1 cellular context compared by ENCODE assay signal in the genomic region with DNA sequence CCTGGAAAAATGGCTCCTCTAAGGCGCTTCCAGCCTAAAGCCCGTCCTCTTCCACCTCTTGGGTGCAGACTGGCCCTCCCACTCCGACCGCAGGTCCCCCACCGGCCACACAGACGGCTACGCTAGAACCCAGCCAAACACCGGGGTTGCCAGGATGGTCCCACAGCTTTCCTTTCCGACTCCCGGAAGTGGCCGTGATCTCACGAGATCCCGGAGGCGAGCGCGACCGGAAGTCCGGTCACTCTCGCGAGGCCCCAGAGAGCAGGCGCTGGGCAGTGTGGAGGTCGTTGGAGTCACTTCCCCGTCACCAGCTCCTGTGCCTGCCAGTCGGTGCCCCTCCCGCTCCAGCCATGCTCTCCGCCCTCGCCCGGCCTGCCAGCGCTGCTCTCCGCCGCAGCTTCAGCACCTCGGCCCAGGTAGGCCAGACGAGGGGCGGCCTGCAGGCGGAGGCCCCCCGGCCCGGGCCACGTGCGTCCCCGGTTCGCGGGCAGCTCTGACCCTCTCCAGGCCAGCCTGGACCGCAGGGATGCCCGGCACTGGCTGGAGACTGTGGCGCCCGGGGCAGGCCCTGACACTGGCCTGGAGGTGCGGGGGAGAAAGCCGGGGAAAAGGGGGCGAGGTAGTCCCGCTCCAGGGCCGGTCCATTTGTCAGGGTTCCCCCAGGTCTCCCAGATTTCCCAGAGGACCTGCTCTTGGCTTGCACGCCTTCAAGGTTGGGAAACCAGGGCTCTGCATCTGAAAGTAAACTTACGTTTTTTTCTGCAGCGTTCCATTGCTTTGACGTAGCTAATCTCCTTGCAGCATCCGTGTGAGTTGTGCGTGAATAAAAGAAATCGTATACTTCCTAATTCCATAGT.
TF ChIP-seq lines count a peak whose summit lies in the region.

A gene with protein sequence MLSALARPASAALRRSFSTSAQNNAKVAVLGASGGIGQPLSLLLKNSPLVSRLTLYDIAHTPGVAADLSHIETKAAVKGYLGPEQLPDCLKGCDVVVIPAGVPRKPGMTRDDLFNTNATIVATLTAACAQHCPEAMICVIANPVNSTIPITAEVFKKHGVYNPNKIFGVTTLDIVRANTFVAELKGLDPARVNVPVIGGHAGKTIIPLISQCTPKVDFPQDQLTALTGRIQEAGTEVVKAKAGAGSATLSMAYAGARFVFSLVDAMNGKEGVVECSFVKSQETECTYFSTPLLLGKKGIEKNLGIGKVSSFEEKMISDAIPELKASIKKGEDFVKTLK (plus strand): TSS at position 296 of the 857 bp plus-strand sequence. CDS start 55 bp downstream, at position 351.
Gene STYXL1 (minus strand): TSS at position 190 of the 857 bp plus-strand sequence. CDS start 17,477 bp downstream, outside the sequence.

TF ChIP-seq in GM12878, 131 proteins besides CTCF, POLR2A, EP300 and RAD21 (continued from another document and continues in another):
- TF ChIP-seq REST (IDR thresholded peaks at IDR 0.05; ENCODE audit: low read depth, low read length) (peak; percentile 33; the same call in 1 of the 2 replicates), PAX5 (IDR thresholded peaks at IDR 0.05; ENCODE audit: borderline replicate concordance, low read depth, low read length) (peak; percentile 30; the same call in 1 of the 2 replicates), E4F1 (IDR thresholded peaks at IDR 0.05; ENCODE audit: borderline replicate concordance, partially characterized antibody) (peak; percentile 95), BCL11A (IDR thresholded peaks at IDR 0.05; ENCODE audit: low read depth, low read length) (no peak), ZBED1 (IDR thresholded peaks at IDR 0.05; ENCODE audit: borderline replicate concordance) (no peak), LARP7 (IDR thresholded peaks at IDR 0.05) (peak; percentile 58), SKIL (IDR thresholded peaks at IDR 0.05; ENCODE audit: low read depth, poor library complexity, severe bottlenecking) (no peak), EGR1 (IDR thresholded peaks at IDR 0.05; ENCODE audit: borderline replicate concordance in 1 of 2, low read depth in 2 of 2, low read length in 2 of 2) (no peak), KDM1A (IDR thresholded peaks at IDR 0.05; ENCODE audit: borderline replicate concordance) (no peak), EZH2 (IDR thresholded peaks at IDR 0.05; ENCODE audit: borderline replicate concordance, control insufficient read depth, low read depth, low read length) (no peak), ESRRA (IDR thresholded peaks at IDR 0.05; ENCODE audit: low read length) (peak; percentile 56; the same call in 1 of the 2 replicates), FOS (IDR thresholded peaks at IDR 0.05; ENCODE audit: borderline replicate concordance, extremely low read depth, insufficient read length) (no peak), IRF4 (IDR thresholded peaks at IDR 0.05; ENCODE audit: low read depth, low read length) (no peak), ZNF622 (IDR thresholded peaks at IDR 0.05) (no peak), MEF2B (IDR thresholded peaks at IDR 0.05; ENCODE audit: partially characterized antibody, poor library complexity, severe bottlenecking) (no peak), BMI1 (IDR thresholded peaks at IDR 0.05; ENCODE audit: borderline replicate concordance) (no peak), E2F8 (IDR thresholded peaks at IDR 0.05; ENCODE audit: low read depth, partially characterized antibody) (peak; percentile 66), CHD4 (IDR thresholded peaks at IDR 0.05) (no peak), FOXK2 (IDR thresholded peaks at IDR 0.05) (no peak), ZZZ3 (IDR thresholded peaks at IDR 0.05; ENCODE audit: control insufficient read depth, insufficient read length, low read depth) (no peak), MYB (IDR thresholded peaks at IDR 0.05; ENCODE audit: borderline replicate concordance, low read depth, low read length) (no peak), MXI1 (IDR thresholded peaks at IDR 0.05; ENCODE audit: low read depth, low read length) (peak; percentile 84; the same call in 1 of the 2 replicates), WRNIP1 (IDR thresholded peaks at IDR 0.05; ENCODE audit: borderline replicate concordance, low read depth, low read length) (no peak), MTA2 (IDR thresholded peaks at IDR 0.05; ENCODE audit: low read depth) (no peak), ZSCAN29 (IDR thresholded peaks at IDR 0.05) (no peak), MYC (IDR thresholded peaks at IDR 0.05; ENCODE audit: insufficient read depth, insufficient read length, insufficient replicate concordance, low read length, severe bottlenecking) (peak; percentile 98), IKZF2 (IDR thresholded peaks at IDR 0.05) (no peak; a peak in 1 of 4 replicates), YY1 (IDR thresholded peaks at IDR 0.05; ENCODE audit: low read depth, low read length) (peak; percentile 83), NR2F1 (conservative IDR thresholded peaks at IDR 0.05) (peak; percentile 94), RELA (IDR thresholded peaks at IDR 0.05; ENCODE audit: borderline replicate concordance, partially characterized antibody) (peak; percentile 58), POU2F2 (IDR thresholded peaks at IDR 0.05; ENCODE audit: borderline replicate concordance, low read depth, low read length) (peak; percentile 70; the same call in 1 of the 3 replicates), ZNF592 (IDR thresholded peaks at IDR 0.05) (no peak), TCF7 (IDR thresholded peaks at IDR 0.05; ENCODE audit: borderline replicate concordance) (no peak), NR2C2 (IDR thresholded peaks at IDR 0.05; ENCODE audit: borderline replicate concordance, control insufficient read depth, insufficient read length, low read depth) (no peak), NFIC (IDR thresholded peaks at IDR 0.05; ENCODE audit: low read depth, low read length) (no peak)
- TF ChIP-seq, protein P1, sequence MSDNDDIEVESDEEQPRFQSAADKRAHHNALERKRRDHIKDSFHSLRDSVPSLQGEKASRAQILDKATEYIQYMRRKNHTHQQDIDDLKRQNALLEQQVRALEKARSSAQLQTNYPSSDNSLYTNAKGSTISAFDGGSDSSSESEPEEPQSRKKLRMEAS (IDR thresholded peaks at IDR 0.05; ENCODE audit: low read depth, low read length) = peak; percentile 51; the same call in 1 of the 2 replicates
